16 cellular contexts compared by ENCODE assay signal in the genomic region with DNA sequence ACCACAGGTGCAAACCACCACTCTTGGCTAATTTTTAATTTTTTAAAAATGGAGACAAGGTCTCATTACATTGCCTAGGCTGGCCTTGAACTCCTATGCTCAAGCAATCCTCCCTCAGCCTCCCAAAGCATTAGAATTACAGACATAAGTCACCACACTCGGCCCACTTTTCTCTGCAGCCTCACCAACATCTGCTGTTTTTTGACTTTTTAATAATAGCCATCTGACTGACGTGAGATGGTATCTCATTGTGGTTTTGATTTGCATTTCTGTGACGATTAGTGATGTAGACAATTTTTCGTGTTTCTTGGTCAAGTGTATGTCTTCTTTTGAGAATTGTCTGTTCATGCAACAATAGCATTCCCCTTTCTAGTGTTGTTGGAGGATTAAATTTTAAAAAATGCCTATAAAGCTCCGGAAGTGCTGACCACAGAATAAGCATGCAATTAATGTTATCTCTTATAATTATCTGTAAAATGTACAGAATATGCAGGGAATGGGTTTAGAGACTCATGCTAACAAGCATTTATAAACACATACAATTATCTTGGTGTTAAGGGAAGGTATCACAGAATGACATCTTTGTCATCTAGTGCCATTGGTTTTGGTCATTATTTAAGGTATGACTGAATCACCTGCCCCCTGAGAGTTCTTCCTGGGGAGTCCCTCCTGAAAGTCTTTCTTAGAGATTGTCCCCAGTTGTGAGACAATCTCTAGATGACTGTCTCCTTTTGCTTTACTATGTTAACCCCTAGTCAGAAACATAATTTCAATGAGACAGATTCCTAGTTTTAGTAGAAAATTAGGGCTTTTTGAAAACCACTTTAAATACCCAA.
"Had no signal": no experiment of that assay in that cellular context is flagged by ENCODE, and none has a peak within 500 bp of the region (broad histone marks: within the 10 kb centered on the region; RNA-seq: fewer than 3 reads in every experiment).

No MANE protein-coding gene starts in this region.

- ATAC-seq: body of pancreas; left lobe of liver; sciatic nerve; stimulated activated effector memory CD8-positive, alpha-beta T cell treated with anti-CD3 and anti-CD28 coated beads, Interleukin-12 subunit alpha, Interleukin-12 subunit beta, amount 100 ng/mL, for 72 hours had no signal

- H3K9me3 ChIP-seq: body of pancreas, esophagus muscularis mucosa, spleen, tibial artery had no signal

- H3K27me3 ChIP-seq: body of pancreas, esophagus muscularis mucosa, hepatocyte, spleen, tibial artery had no signal

- H3K27me3 Mint-ChIP-seq: activated CD4-positive, alpha-beta T cell treated with anti-CD3 and anti-CD28 coated beads, Interleukin-2, amount 10 ng/mL, durations not matched to agents 7 days and 5 days had no signal

- H3K4me1 Mint-ChIP-seq: activated CD4-positive, alpha-beta T cell treated with anti-CD3 and anti-CD28 coated beads, Interleukin-2, amount 10 ng/mL, durations not matched to agents 7 days and 5 days; activated naive CD8-positive, alpha-beta T cell treated with anti-CD3 and anti-CD28 coated beads for 36 hours; stimulated activated effector memory CD8-positive, alpha-beta T cell treated with anti-CD3 and anti-CD28 coated beads, Interleukin-12 subunit alpha, Interleukin-12 subunit beta, amount 100 ng/mL, for 72 hours had no signal

- H3K27ac Mint-ChIP-seq: activated CD4-positive, alpha-beta T cell treated with anti-CD3 and anti-CD28 coated beads, Interleukin-2, amount 10 ng/mL, durations not matched to agents 7 days and 5 days; activated naive CD8-positive, alpha-beta T cell treated with anti-CD3 and anti-CD28 coated beads for 36 hours; stimulated activated effector memory CD8-positive, alpha-beta T cell treated with anti-CD3 and anti-CD28 coated beads, Interleukin-12 subunit alpha, Interleukin-12 subunit beta, amount 100 ng/mL, for 72 hours had no signal

- H3K36me3 Mint-ChIP-seq: activated naive CD8-positive, alpha-beta T cell treated with anti-CD3 and anti-CD28 coated beads for 36 hours; stimulated activated effector memory CD8-positive, alpha-beta T cell treated with anti-CD3 and anti-CD28 coated beads, Interleukin-12 subunit alpha, Interleukin-12 subunit beta, amount 100 ng/mL, for 72 hours had no signal

- H3K36me3 ChIP-seq: esophagus muscularis mucosa, spleen, tibial artery had no signal

- H3K9me3 Mint-ChIP-seq: activated CD4-positive, alpha-beta T cell treated with anti-CD3 and anti-CD28 coated beads, Interleukin-2, amount 10 ng/mL, durations not matched to agents 7 days and 5 days; activated naive CD8-positive, alpha-beta T cell treated with anti-CD3 and anti-CD28 coated beads for 36 hours; neural crest cell had no signal

- H3K27ac ChIP-seq: body of pancreas, coronary artery, esophagus muscularis mucosa, hepatocyte, spleen, tibial artery had no signal

- H3K4me1 ChIP-seq: body of pancreas, esophagus muscularis mucosa, spleen, tibial artery had no signal

- H3K4me3 ChIP-seq: body of pancreas, coronary artery, esophagus muscularis mucosa, hepatocyte, spleen, tibial artery had no signal

- DNase-seq: activated CD4-positive, alpha-beta T cell treated with anti-CD3 and anti-CD28 coated beads, Interleukin-2, amount 10 ng/mL, durations not matched to agents 7 days and 5 days; activated CD8-positive, alpha-beta memory T cell treated with anti-CD3 and anti-CD28 coated beads for 24 hours; activated naive CD8-positive, alpha-beta T cell treated with anti-CD3 and anti-CD28 coated beads for 36 hours; amygdala; body of pancreas; caudate nucleus; midbrain; spleen; tibial artery had no signal

- H3K4me3 Mint-ChIP-seq: activated CD4-positive, alpha-beta T cell treated with anti-CD3 and anti-CD28 coated beads, Interleukin-2, amount 10 ng/mL, durations not matched to agents 7 days and 5 days; activated naive CD8-positive, alpha-beta T cell treated with anti-CD3 and anti-CD28 coated beads for 36 hours; neural crest cell; stimulated activated effector memory CD8-positive, alpha-beta T cell treated with anti-CD3 and anti-CD28 coated beads, Interleukin-12 subunit alpha, Interleukin-12 subunit beta, amount 100 ng/mL, for 72 hours had no signal
